Comparison of ENCODE assay signal across 1 cellular context in genomic region chr2:164697688-164698290, GRCh38.
TF ChIP-seq lines count a peak whose summit lies in the region.

No MANE protein-coding gene starts in this region.

TF ChIP-seq in HCT116, 20 proteins besides CTCF, POLR2A, EP300 and RAD21 (continued from another document):
- no peak for TF ChIP-seq ELF1 (IDR thresholded peaks at IDR 0.05; ENCODE audit: borderline replicate concordance, low read depth)
- TF ChIP-seq CBX3 (IDR thresholded peaks at IDR 0.05; ENCODE audit: low read depth) = no peak
- TF ChIP-seq ZFX (IDR thresholded peaks at IDR 0.05) = no peak
- TF ChIP-seq ZNF274 (IDR thresholded peaks at IDR 0.05; ENCODE audit: low read depth, low read length) = no peak
- TF ChIP-seq POLR2AphosphoS5 (IDR thresholded peaks at IDR 0.05; ENCODE audit: low read depth, low read length) = no peak
TF ChIP-seq in HCT116: peak in this region for 0.
